Comparison of ENCODE assay signal across 8 cellular contexts in genomic region chr5:134275822-134276221, GRCh38. TPM values are rescaled to one million over a fixed set of nuclear protein-coding genes. Genes with fewer than 3 reads are reported as not detected.
A peak's percentile ranks its signal among the peaks of the same experiment; 100 is the strongest.
DNase-seq lines count a peak whose midpoint lies in the region; ATAC-seq and TF ChIP-seq lines count a peak whose summit lies in the region.
"Had no signal": no experiment of that assay in that cellular context is flagged by ENCODE, and none has a peak within 500 bp of the region (broad histone marks: within the 10 kb centered on the region; RNA-seq: fewer than 3 reads in every experiment).

No MANE protein-coding gene starts in this region.

- DNase-seq in HT1080 (ENCODE audit: low read depth) (peak; percentile 24), glutamatergic neuron (no peak), AG20443 (ENCODE audit: low spot score) (no peak), head of caudate nucleus (no peak)
- no peak for DNase-seq in stimulated activated CD4-positive, alpha-beta T cell treated with anti-CD3 and anti-CD28 coated beads, Interleukin-2, amount 100 ng/mL, for 24 hours
- DNase-seq: mesendoderm had no signal

- no peak for TF ChIP-seq CTCF in glutamatergic neuron (IDR thresholded peaks at IDR 0.05; ENCODE audit: partially characterized antibody, unreplicated experiment)

- H3K27me3 Mint-ChIP-seq in glutamatergic neuron (ENCODE audit: unreplicated experiment), result peaks cover 2% of the 10 kb centered on the region

- peaks cover 4% of the 10 kb centered on the region for H3K36me3 Mint-ChIP-seq in glutamatergic neuron (ENCODE audit: unreplicated experiment)

- peak overlapping the region; percentile 24 for H3K27ac Mint-ChIP-seq in glutamatergic neuron (ENCODE audit: unreplicated experiment)

- ATAC-seq in GM18873 (IDR thresholded peaks at IDR 0.05; ENCODE audit: low FRiP score, unreplicated experiment) (peak; percentile 88), GM21825 (IDR thresholded peaks at IDR 0.05; ENCODE audit: unreplicated experiment) (peak; percentile 95)

- no peak overlapping the region for H3K4me3 Mint-ChIP-seq in glutamatergic neuron (ENCODE audit: unreplicated experiment)

- intact Hi-C loops in head of caudate nucleus (cut with DNase I), result no loop called here

- H3K9me3 Mint-ChIP-seq in glutamatergic neuron (ENCODE audit: unreplicated experiment), result peaks cover 1% of the 10 kb centered on the region

- peaks cover 17% of the 10 kb centered on the region for H3K4me1 Mint-ChIP-seq in glutamatergic neuron (ENCODE audit: low read depth, unreplicated experiment)

RNA-seq across cellular contexts. Expression of gene PPP2CA, which starts 49.9 kb away (rescaled TPM):
- total RNA-seq in HT1080 (2014; rRNA removed; shearing (Covaris generic)), result 224 and 287 TPM in 2 replicates
- 233 and 235 TPM in 2 replicates for polyA plus RNA-seq in HT1080 (2015; cell fraction: cytosol; rRNA removed)
- 186 and 229 TPM in 2 replicates for polyA plus RNA-seq in HT1080 (2015; cell fraction: nucleus; rRNA removed)
- 193 TPM for total RNA-seq in glutamatergic neuron (ENCODE audit: unreplicated experiment)
